16 cellular contexts compared by ENCODE assay signal in the genomic region with DNA sequence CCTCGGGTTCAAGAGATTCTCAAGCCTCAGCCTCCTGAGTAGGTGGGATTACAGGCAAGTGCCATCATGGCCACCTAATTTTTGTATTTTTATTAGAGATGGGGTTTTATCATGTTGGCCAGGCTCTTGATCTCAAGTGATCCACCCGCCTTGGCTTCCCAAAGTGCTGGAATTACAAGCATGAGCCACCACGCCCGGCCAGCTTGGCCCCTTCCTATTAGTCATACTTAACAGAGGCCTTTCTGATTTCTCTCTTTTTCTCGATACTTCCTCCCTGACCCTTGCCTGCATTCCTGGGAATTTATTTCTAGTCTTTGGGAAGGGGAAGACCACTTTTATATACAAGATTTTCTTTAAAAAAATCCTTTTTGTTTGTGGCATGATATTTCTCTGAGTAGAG. TPM values are rescaled to one million over a fixed set of nuclear protein-coding genes. Genes with fewer than 3 reads are reported as not detected.
DNase-seq lines count a peak whose midpoint lies in the region; ATAC-seq and TF ChIP-seq lines count a peak whose summit lies in the region.
"Had no signal": no experiment of that assay in that cellular context is flagged by ENCODE, and none has a peak within 500 bp of the region (broad histone marks: within the 10 kb centered on the region; RNA-seq: fewer than 3 reads in every experiment).

No MANE protein-coding gene starts in this region.

- TF ChIP-seq RAD21 in HCT116 (IDR thresholded peaks at IDR 0.05; ENCODE audit: low read depth), result no peak

- peak overlapping the region; percentile 87 for H2AFZ ChIP-seq in HCT116 (ENCODE audit: low read depth, low read length, poor library complexity, severe bottlenecking)

- RAD21 ChIA-PET in HCT116 (lab: Charles Lee; ENCODE audit: low non-redundant PET in 1 of 2, low total read pairs in 2 of 2, uncharacterized antibody in 2 of 2, unreplicated experiment in 2 of 2), result no interaction called here

- ATAC-seq in HCT116 (peak; percentile 83), RWPE2 (ENCODE audit: low read depth) (peak; percentile 51; the same call in 1 of the 3 replicates)
- ATAC-seq: Panc1 had no signal

- H3K27me3 ChIP-seq in HCT116 (ENCODE audit: insufficient read depth, low read length), result no peaks in the 10 kb centered on the region
- no peaks in the 10 kb centered on the region for H3K27me3 ChIP-seq in RWPE2 (ENCODE audit: insufficient read depth, poor library complexity, severe bottlenecking)
- H3K27me3 ChIP-seq in skeletal muscle satellite cell (ENCODE audit: control insufficient read depth, insufficient read depth, low read length), result no peaks in the 10 kb centered on the region

- peak; percentile 23 for DNase-seq in HCT116 (ENCODE audit: low read depth, low spot score)
- no peak for DNase-seq in RWPE2 (ENCODE audit: low spot score)
- DNase-seq in fibroblast of mammary gland (ENCODE audit: low read depth), result peak; percentile 18
- DNase-seq in ureter (ENCODE audit: low spot score), result no peak
- no peak for DNase-seq in NCI-H1048 (lab: John Stamatoyannopoulos, UW)
- DNase-seq in activated gamma-delta T cell (lab: John Stamatoyannopoulos, UW), result no peak
- DNase-seq: activated CD4-positive, CD25-positive, alpha-beta regulatory T cell treated with anti-CD3 and anti-CD28 coated beads, Interleukin-2, amount 50 U/mL, for 72 hours; activated CD8-positive, alpha-beta memory T cell treated with anti-CD3 and anti-CD28 coated beads, Interleukin-2, amount 50 U/mL, for 48 hours; activated naive CD4-positive, alpha-beta T cell treated with anti-CD3 and anti-CD28 coated beads, Interleukin-2, amount 10 ng/mL, durations not matched to agents 7 days and 5 days; CD8-positive, alpha-beta memory T cell; glutamatergic neuron; NCI-H1930; NCI-H526 treated with DMSO at 0.1 percent for 48 hours; stimulated activated CD4-positive, alpha-beta T cell treated with anti-CD3 and anti-CD28 coated beads, Interleukin-15, amount 100 ng/mL, for 24 hours had no signal

- H3K4me2 ChIP-seq in HCT116 (ENCODE audit: low read length) (peak overlapping the region; percentile 52), skeletal muscle satellite cell (ENCODE audit: low read length) (peak overlapping the region; percentile 11)

- H3K9ac ChIP-seq in HCT116 (ENCODE audit: low read length) (peak overlapping the region; percentile 21; the same call in 1 of the 2 replicates), skeletal muscle satellite cell (ENCODE audit: low read depth, low read length) (no peak overlapping the region)

- H3K4me3 ChIP-seq in HCT116 (replicated peaks in 1 of 2; ENCODE audit: low read depth in 1 of 2, low read length in 2 of 2) (peak overlapping the region in 1 of 2 experiments; percentile 17; a peak in 1 of 4 replicates), RWPE2 (ENCODE audit: severe bottlenecking) (no peak overlapping the region), fibroblast of mammary gland (ENCODE audit: control insufficient read depth, low read depth, low read length) (no peak overlapping the region), skeletal muscle satellite cell (ENCODE audit: low read length) (no peak overlapping the region)

- H3K4me1 ChIP-seq in HCT116 (ENCODE audit: control insufficient read depth in 1 of 2, insufficient read depth in 2 of 2, low read length in 2 of 2), result peaks cover 15 to 20% of the 10 kb centered on the region in 2 experiments
- peaks cover 8% of the 10 kb centered on the region for H3K4me1 ChIP-seq in RWPE2 (ENCODE audit: insufficient read depth, poor library complexity, severe bottlenecking)
- peaks cover 10% of the 10 kb centered on the region for H3K4me1 ChIP-seq in skeletal muscle satellite cell (ENCODE audit: control insufficient read depth, insufficient read depth, low read length)

- no peaks in the 10 kb centered on the region for H3K79me2 ChIP-seq in HCT116 (ENCODE audit: insufficient read depth, low read length)

- no peaks in the 10 kb centered on the region for H4K20me1 ChIP-seq in HCT116 (ENCODE audit: insufficient read depth)

- H3K27ac ChIP-seq in HCT116 (ENCODE audit: low read depth, low read length) (peak overlapping the region; percentile 7), RWPE2 (ENCODE audit: poor library complexity, severe bottlenecking) (peak overlapping the region; percentile 15)

- intact Hi-C loops in HCT116 (cut with micrococcal nuclease), result loop anchor here (2.0 to 10.0 kb wide), 2 partner anchors 335 to 1145 kb away; a partner anchor contains a TSS

- no peaks in the 10 kb centered on the region for H3K9me2 ChIP-seq in HCT116 (ENCODE audit: insufficient read depth)

- peaks cover 3 to 4% of the 10 kb centered on the region in 2 experiments; a peak in 1 of 4 replicates for H3K9me3 ChIP-seq in HCT116 (ENCODE audit: control insufficient read depth in 1 of 2, insufficient read depth in 1 of 2, low read depth in 1 of 2, low read length in 2 of 2)
- H3K9me3 ChIP-seq in RWPE2 (ENCODE audit: severe bottlenecking), result no peaks in the 10 kb centered on the region
- H3K9me3 ChIP-seq in skeletal muscle satellite cell (replicated peaks; ENCODE audit: low read length), result no peaks in the 10 kb centered on the region

- BruUV-seq in HCT116 (replicated peaks; lab: Mats Ljungman, UMichigan), result no TSS peak

- TF ChIP-seq CTCF in HCT116 (IDR thresholded peaks at IDR 0.05 in 2 of 3, conservative IDR thresholded peaks at IDR 0.05 in 1 of 3; ENCODE audit: borderline replicate concordance in 1 of 3, insufficient read depth in 1 of 3, low read depth in 2 of 3, low read length in 2 of 3), result no peak
- TF ChIP-seq CTCF in RWPE2 (IDR thresholded peaks at IDR 0.05; ENCODE audit: poor library complexity, severe bottlenecking), result no peak
- TF ChIP-seq CTCF in fibroblast of mammary gland (conservative IDR thresholded peaks at IDR 0.05; ENCODE audit: control insufficient read depth, insufficient read depth, low read depth, low read length), result no peak

- CTCF ChIA-PET in HCT116 (lab: Charles Lee), result interaction anchor here (0.7 kb wide), 1 partner anchor 27 kb away, joined by 4 read pairs; no protein-coding TSS in a partner anchor

- TF ChIP-seq POLR2A in HCT116 (IDR thresholded peaks at IDR 0.05; ENCODE audit: borderline replicate concordance, extremely low read depth, insufficient read depth, insufficient read length), result no peak

- POLR2A ChIA-PET in HCT116 (lab: Charles Lee), result interaction anchor here (1.5 kb wide), 1 partner anchor 25 kb away, joined by 4 read pairs; no protein-coding TSS in a partner anchor

- H3K36me3 ChIP-seq in HCT116 (ENCODE audit: control insufficient read depth in 1 of 2, insufficient read depth in 2 of 2, low read length in 2 of 2) (no peaks in the 10 kb centered on the region), RWPE2 (ENCODE audit: low read depth) (no peaks in the 10 kb centered on the region), skeletal muscle satellite cell (ENCODE audit: insufficient read depth, low read length) (no peaks in the 10 kb centered on the region)

TF ChIP-seq in HCT116, 20 proteins besides CTCF, POLR2A, EP300 and RAD21:
- TF ChIP-seq, protein P1, sequence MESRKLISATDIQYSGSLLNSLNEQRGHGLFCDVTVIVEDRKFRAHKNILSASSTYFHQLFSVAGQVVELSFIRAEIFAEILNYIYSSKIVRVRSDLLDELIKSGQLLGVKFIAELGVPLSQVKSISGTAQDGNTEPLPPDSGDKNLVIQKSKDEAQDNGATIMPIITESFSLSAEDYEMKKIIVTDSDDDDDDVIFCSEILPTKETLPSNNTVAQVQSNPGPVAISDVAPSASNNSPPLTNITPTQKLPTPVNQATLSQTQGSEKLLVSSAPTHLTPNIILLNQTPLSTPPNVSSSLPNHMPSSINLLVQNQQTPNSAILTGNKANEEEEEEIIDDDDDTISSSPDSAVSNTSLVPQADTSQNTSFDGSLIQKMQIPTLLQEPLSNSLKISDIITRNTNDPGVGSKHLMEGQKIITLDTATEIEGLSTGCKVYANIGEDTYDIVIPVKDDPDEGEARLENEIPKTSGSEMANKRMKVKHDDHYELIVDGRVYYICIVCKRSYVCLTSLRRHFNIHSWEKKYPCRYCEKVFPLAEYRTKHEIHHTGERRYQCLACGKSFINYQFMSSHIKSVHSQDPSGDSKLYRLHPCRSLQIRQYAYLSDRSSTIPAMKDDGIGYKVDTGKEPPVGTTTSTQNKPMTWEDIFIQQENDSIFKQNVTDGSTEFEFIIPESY (IDR thresholded peaks at IDR 0.05; ENCODE audit: extremely low read depth, insufficient replicate concordance, low read length), result no peak
- TF ChIP-seq POLR2AphosphoS5 (IDR thresholded peaks at IDR 0.05; ENCODE audit: low read depth, low read length) (no peak), FOSL1 (IDR thresholded peaks at IDR 0.05; ENCODE audit: low read depth) (peak; percentile 57; the same call in 1 of the 2 replicates), CBX3 (IDR thresholded peaks at IDR 0.05; ENCODE audit: low read depth) (peak; percentile 40; the same call in 1 of the 2 replicates), JUND (IDR thresholded peaks at IDR 0.05) (peak; percentile 59), SP1 (IDR thresholded peaks at IDR 0.05; ENCODE audit: low read depth) (peak; percentile 59)
- TF ChIP-seq, protein P2, sequence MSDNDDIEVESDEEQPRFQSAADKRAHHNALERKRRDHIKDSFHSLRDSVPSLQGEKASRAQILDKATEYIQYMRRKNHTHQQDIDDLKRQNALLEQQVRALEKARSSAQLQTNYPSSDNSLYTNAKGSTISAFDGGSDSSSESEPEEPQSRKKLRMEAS (IDR thresholded peaks at IDR 0.05), result peak; percentile 37
TF ChIP-seq in HCT116: peak in this region for 5.

RNA-seq across cellular contexts. Expression of a gene that starts 31.8 kb away (rescaled TPM):
- total RNA-seq in HCT116 (2021; ENCODE audit: unreplicated experiment), result 0.27 TPM
- 0.02 and 0.05 TPM in 2 replicates for polyA plus RNA-seq in HCT116 (2012)
- total RNA-seq in skeletal muscle satellite cell (2012; rRNA removed), result under 0.01 and 0.51 TPM in 2 replicates
- total RNA-seq in ureter, result 7.8 TPM

RNA-seq across cellular contexts. Expression of a gene that starts 50.4 kb away (rescaled TPM):
- 2.3 TPM for total RNA-seq in HCT116 (2021; ENCODE audit: unreplicated experiment)
- polyA plus RNA-seq in HCT116 (2012), result 2.2 and 3.7 TPM in 2 replicates
- total RNA-seq in skeletal muscle satellite cell (2012; rRNA removed), result not detected in 2 replicates
- 7.6 TPM for total RNA-seq in ureter

Comparison
In these comparisons a context has a peak if more than half of its experiments do, and no peak if none do; other contexts are left out.
1. DNase-seq: peak in HCT116 (single experiment) and fibroblast of mammary gland (single experiment); none in RWPE2 (single experiment), ureter (single experiment), NCI-H1048 (single experiment) and activated gamma-delta T cell (single experiment).